ENCODE assay signal across 13 cellular contexts in the genomic region with DNA sequence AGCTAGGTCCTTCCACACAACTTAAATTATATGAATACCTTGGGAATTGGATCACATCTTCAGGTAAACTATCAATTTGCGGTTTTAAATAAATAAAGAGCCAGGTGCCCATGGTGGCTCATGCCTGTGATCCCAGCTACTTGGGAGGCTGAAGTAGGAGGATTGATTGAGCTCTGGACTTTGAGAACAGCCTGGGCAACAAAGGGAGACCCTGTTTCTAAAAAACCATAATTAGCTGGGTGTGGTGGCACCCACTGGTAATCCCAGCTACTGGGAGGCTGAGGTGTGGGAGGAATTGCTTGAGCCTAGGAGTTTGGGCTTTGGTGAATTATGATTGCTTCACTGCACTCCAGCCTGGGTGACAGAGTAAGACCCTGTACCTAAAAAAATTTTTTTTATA. TPM values are rescaled to one million over a fixed set of nuclear protein-coding genes. Genes with fewer than 3 reads are reported as not detected.
DNase-seq lines count a peak whose midpoint lies in the region; ATAC-seq and TF ChIP-seq lines count a peak whose summit lies in the region.
"Had no signal": no experiment of that assay in that cellular context is flagged by ENCODE, and none has a peak within 500 bp of the region (broad histone marks: within the 10 kb centered on the region; RNA-seq: fewer than 3 reads in every experiment).

No MANE protein-coding gene starts in this region.

- no peaks in the 10 kb centered on the region for H3K9me2 ChIP-seq in SU-DHL-6 (replicated peaks; ENCODE audit: insufficient read depth, low read length)

- H4K20me1 ChIP-seq in BLaER1 (peaks cover 49% of the 10 kb centered on the region), SU-DHL-6 (ENCODE audit: low read depth, low read length) (peaks cover 54% of the 10 kb centered on the region)

- TF ChIP-seq CTCF in GM12864 (IDR thresholded peaks at IDR 0.05; ENCODE audit: low read depth, low read length, missing control alignments) (no peak), SU-DHL-6 (IDR thresholded peaks at IDR 0.05; ENCODE audit: insufficient read depth, low read length, poor library complexity, severe bottlenecking) (no peak)

- ATAC-seq in left colon: peak; percentile 5
- ATAC-seq in HG03460 (IDR thresholded peaks at IDR 0.05; ENCODE audit: unreplicated experiment): no peak

- no peak overlapping the region for H3K9ac ChIP-seq in BLaER1
- H3K9ac ChIP-seq in SU-DHL-6 (ENCODE audit: low read length): peak overlapping the region; percentile 77; the same call in 1 of the 2 replicates

- H3K36me3 ChIP-seq in BLaER1 (peaks cover 50% of the 10 kb centered on the region), SU-DHL-6 (ENCODE audit: low read length) (peaks cover 66% of the 10 kb centered on the region)

- peaks cover 72% of the 10 kb centered on the region for H3K79me2 ChIP-seq in SU-DHL-6 (ENCODE audit: insufficient read depth, low read length)

- H3K4me3 ChIP-seq in BLaER1 (no peak overlapping the region), GM12864 (ENCODE audit: low read depth, low read length) (peak overlapping the region; percentile 30), SU-DHL-6 (ENCODE audit: insufficient read depth, low read length, poor library complexity, severe bottlenecking) (no peak overlapping the region)

- DNase-seq in GM12864 (ENCODE audit: low read depth) (no peak), left colon (no peak), HuH-7.5 (ENCODE audit: low spot score) (no peak), DMS153 treated with DMSO at 0.1 percent for 48 hours (lab: John Stamatoyannopoulos, UW; ENCODE audit: unreplicated experiment) (no peak), LoVo (ENCODE audit: low spot score) (no peak)
- DNase-seq: NCI-H1417 treated with DMSO at 0.1 percent for 48 hours; NCI-H774; stimulated activated CD4-positive, alpha-beta T cell treated with anti-CD3 and anti-CD28 coated beads, Interleukin-4, amount 100 ng/mL, for 1 hour had no signal

- peaks cover 30% of the 10 kb centered on the region for H3F3A ChIP-seq in SU-DHL-6 (ENCODE audit: insufficient read depth)

- intact Hi-C loops in left colon (cut with DNase I, micrococcal nuclease): no loop called here

- H2AFZ ChIP-seq in SU-DHL-6 (ENCODE audit: low read depth, low read length, severe bottlenecking): no peak overlapping the region

- H3K4me1 ChIP-seq in BLaER1: peaks cover 36% of the 10 kb centered on the region

- H3K9me3 ChIP-seq in BLaER1 (no peaks in the 10 kb centered on the region), SU-DHL-6 (ENCODE audit: insufficient read depth, low read length) (no peaks in the 10 kb centered on the region)

- H3K27me3 ChIP-seq in BLaER1: no peaks in the 10 kb centered on the region
- H3K27me3 ChIP-seq in SU-DHL-6 (ENCODE audit: low read length): no peaks in the 10 kb centered on the region

- H3K27ac ChIP-seq in BLaER1: no peak overlapping the region
- no peak overlapping the region for H3K27ac ChIP-seq in SU-DHL-6 (ENCODE audit: low read depth, low read length)
- H3K27ac ChIP-seq: epithelial cell of prostate had no signal

- peak overlapping the region; percentile 92 for H3K4me2 ChIP-seq in BLaER1
- peak overlapping the region; percentile 82 for H3K4me2 ChIP-seq in SU-DHL-6 (ENCODE audit: low read depth, low read length, poor library complexity, severe bottlenecking)

RNA-seq across cellular contexts. Expression of a gene that starts 3.4 kb away (rescaled TPM):
- total RNA-seq in left colon: 10 to 100 TPM; 40.7 to 67.2 TPM

RNA-seq across cellular contexts. Expression of a gene that starts 20.6 kb away (rescaled TPM):
- total RNA-seq in left colon: not detected
- total RNA-seq: renal cortical epithelial cell had no signal

RNA-seq across cellular contexts. Expression of a gene that starts 59.2 kb away (rescaled TPM):
- total RNA-seq in left colon: 10 to 100 TPM; 70.0 to 84.9 TPM
